Comparison of ENCODE assay signal across 24 cellular contexts in the genomic region with DNA sequence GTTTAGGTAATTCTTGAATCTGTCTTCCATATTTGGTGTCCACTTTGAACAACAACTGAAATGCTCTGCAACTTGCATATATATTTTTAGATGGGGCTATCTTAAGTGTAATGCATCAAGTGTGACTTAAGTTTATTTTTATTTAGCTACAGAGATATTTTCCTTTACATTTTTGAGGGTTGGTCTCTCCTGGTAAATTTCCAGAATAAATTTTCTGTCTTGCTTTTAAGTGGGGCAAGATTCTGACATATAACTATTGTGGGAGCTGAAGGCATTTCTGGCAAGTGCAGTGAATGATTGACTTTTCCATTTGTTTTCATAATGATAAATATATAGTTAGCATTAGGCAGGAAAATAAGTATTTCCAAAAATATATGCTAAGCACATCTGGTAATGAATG. TPM values are rescaled to one million over a fixed set of nuclear protein-coding genes. Genes with fewer than 3 reads are reported as not detected.
DNase-seq lines count a peak whose midpoint lies in the region; ATAC-seq, FAIRE-seq and TF ChIP-seq lines count a peak whose summit lies in the region.
"Had no signal": no experiment of that assay in that cellular context is flagged by ENCODE, and none has a peak within 500 bp of the region (broad histone marks: within the 10 kb centered on the region; RNA-seq: fewer than 3 reads in every experiment).

No MANE protein-coding gene starts in this region.

- TF ChIP-seq CTCF in HEK293 (tag by site-specific recombination; IDR thresholded peaks at IDR 0.05), result no peak
- no peak for TF ChIP-seq CTCF in astrocyte of the spinal cord (IDR thresholded peaks at IDR 0.05; ENCODE audit: low read depth, low read length)
- TF ChIP-seq CTCF in osteoblast (IDR thresholded peaks at IDR 0.05; ENCODE audit: extremely low read depth, low read depth, low read length), result no peak

- no peaks in the 10 kb centered on the region for H3K36me3 ChIP-seq in HEK293 (ENCODE audit: control insufficient read depth in 2 of 2, insufficient read depth in 1 of 2, low read length in 2 of 2)
- H3K36me3 ChIP-seq in osteoblast (ENCODE audit: insufficient read depth, low read length), result no peaks in the 10 kb centered on the region

- H2AFZ ChIP-seq in osteoblast (ENCODE audit: low read length), result no peak overlapping the region

- H3K27me3 ChIP-seq in osteoblast (ENCODE audit: insufficient read depth, low read length), result no peaks in the 10 kb centered on the region
- H3K27me3 ChIP-seq: BE2C had no signal

- POLR2A ChIA-PET in HEK293 (lab: Yijun Ruan, JAX), result interaction anchor here (2.5 kb wide), 1 partner anchor 18 kb away, joined by 10 read pairs; a partner anchor contains a TSS

- CTCF ChIA-PET in HEK293 (lab: Yijun Ruan, JAX), result interaction anchor here (0.6 kb wide), 1 partner anchor 16 kb away, joined by 10 read pairs; no protein-coding TSS in a partner anchor

- H3K4me3 ChIP-seq in HEK293 (ENCODE audit: low read depth, low read length) (no peak overlapping the region), astrocyte of the spinal cord (ENCODE audit: low read depth, low read length) (no peak overlapping the region), osteoblast (ENCODE audit: insufficient read depth, low read length) (no peak overlapping the region)

- in situ Hi-C loops in astrocyte of the spinal cord (cut with HindIII; ENCODE audit: low sequenced_read_pairs), result no loop called here

- H3K9me3 ChIP-seq in HEK293 (ENCODE audit: control insufficient read depth, insufficient read depth, low read depth, low read length) (no peaks in the 10 kb centered on the region), osteoblast (ENCODE audit: low read depth, low read length) (no peaks in the 10 kb centered on the region)
- H3K9me3 ChIP-seq: BE2C had no signal

- peak; percentile 48 for DNase-seq in astrocyte of the spinal cord (ENCODE audit: low read depth, low spot score)
- DNase-seq in osteoblast (ENCODE audit: insufficient read length, low spot score, missing footprints), result no peak
- no peak for DNase-seq in midbrain (lab: John Stamatoyannopoulos, UW)
- DNase-seq: ACHN; BE2C; C1 segment of cervical spinal cord; CD4-positive, CD25-positive, alpha-beta regulatory T cell; CD8-positive, alpha-beta memory T cell; COR-L47; DMS 273 treated with DMSO at 0.1 percent for 48 hours; DMS53; GDM1; GOT3; H7; IMR-90 had no signal

- H3K4me1 ChIP-seq in HEK293 (ENCODE audit: control insufficient read depth, insufficient read depth, low read length), result peaks cover 22% of the 10 kb centered on the region
- peaks cover 6% of the 10 kb centered on the region for H3K4me1 ChIP-seq in osteoblast (ENCODE audit: insufficient read depth, low read length)

- no peaks in the 10 kb centered on the region for H4K20me1 ChIP-seq in osteoblast (ENCODE audit: insufficient read depth, low read length)

- no peak overlapping the region for H3K27ac ChIP-seq in HEK293 (ENCODE audit: extremely low read depth, low read depth, low read length)
- no peak overlapping the region for H3K27ac ChIP-seq in osteoblast (ENCODE audit: low read depth, low read length)

- ATAC-seq in GM21390 (IDR thresholded peaks at IDR 0.05; ENCODE audit: unreplicated experiment), result no peak
- ATAC-seq in GM21825 (IDR thresholded peaks at IDR 0.05; ENCODE audit: unreplicated experiment), result no peak
- ATAC-seq: HCT116 had no signal

- peaks cover 11% of the 10 kb centered on the region for H3K79me2 ChIP-seq in osteoblast (ENCODE audit: insufficient read depth, low read length)

- peak; percentile 97 for FAIRE-seq in A204.1 (lab: Jason Lieb, UNC)
- FAIRE-seq: GM12892, GM18507, HTR-8/SVneo had no signal

- H3K4me2 ChIP-seq in osteoblast (ENCODE audit: insufficient read depth, low read length), result peak overlapping the region; percentile 18

TF ChIP-seq in HEK293, 187 proteins besides CTCF, POLR2A, EP300 and RAD21:
- TF ChIP-seq ZNF701 (tag by site-specific recombination; IDR thresholded peaks at IDR 0.05), result no peak
- TF ChIP-seq ZNF146 (tag by site-specific recombination; IDR thresholded peaks at IDR 0.05), result no peak
- no peak for TF ChIP-seq HOXA7 (CRISPR knock-in tag; IDR thresholded peaks at IDR 0.05; ENCODE audit: borderline replicate concordance)
- TF ChIP-seq TRIM28 (IDR thresholded peaks at IDR 0.05; ENCODE audit: borderline replicate concordance, low read length), result no peak
- TF ChIP-seq ZBTB21 (tag by site-specific recombination; IDR thresholded peaks at IDR 0.05), result no peak
- TF ChIP-seq, protein P1, sequence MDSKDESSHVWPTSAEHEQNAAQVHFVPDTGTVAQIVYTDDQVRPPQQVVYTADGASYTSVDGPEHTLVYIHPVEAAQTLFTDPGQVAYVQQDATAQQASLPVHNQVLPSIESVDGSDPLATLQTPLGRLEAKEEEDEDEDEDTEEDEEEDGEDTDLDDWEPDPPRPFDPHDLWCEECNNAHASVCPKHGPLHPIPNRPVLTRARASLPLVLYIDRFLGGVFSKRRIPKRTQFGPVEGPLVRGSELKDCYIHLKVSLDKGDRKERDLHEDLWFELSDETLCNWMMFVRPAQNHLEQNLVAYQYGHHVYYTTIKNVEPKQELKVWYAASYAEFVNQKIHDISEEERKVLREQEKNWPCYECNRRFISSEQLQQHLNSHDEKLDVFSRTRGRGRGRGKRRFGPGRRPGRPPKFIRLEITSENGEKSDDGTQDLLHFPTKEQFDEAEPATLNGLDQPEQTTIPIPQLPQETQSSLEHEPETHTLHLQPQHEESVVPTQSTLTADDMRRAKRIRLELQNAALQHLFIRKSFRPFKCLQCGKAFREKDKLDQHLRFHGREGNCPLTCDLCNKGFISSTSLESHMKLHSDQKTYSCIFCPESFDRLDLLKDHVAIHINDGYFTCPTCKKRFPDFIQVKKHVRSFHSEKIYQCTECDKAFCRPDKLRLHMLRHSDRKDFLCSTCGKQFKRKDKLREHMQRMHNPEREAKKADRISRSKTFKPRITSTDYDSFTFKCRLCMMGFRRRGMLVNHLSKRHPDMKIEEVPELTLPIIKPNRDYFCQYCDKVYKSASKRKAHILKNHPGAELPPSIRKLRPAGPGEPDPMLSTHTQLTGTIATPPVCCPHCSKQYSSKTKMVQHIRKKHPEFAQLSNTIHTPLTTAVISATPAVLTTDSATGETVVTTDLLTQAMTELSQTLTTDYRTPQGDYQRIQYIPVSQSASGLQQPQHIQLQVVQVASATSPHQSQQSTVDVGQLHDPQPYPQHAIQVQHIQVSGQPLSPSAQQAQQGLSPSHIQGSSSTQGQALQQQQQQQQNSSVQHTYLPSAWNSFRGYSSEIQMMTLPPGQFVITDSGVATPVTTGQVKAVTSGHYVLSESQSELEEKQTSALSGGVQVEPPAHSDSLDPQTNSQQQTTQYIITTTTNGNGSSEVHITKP (tag by site-specific recombination; IDR thresholded peaks at IDR 0.05), result peak; percentile 57
- TF ChIP-seq, protein P2, sequence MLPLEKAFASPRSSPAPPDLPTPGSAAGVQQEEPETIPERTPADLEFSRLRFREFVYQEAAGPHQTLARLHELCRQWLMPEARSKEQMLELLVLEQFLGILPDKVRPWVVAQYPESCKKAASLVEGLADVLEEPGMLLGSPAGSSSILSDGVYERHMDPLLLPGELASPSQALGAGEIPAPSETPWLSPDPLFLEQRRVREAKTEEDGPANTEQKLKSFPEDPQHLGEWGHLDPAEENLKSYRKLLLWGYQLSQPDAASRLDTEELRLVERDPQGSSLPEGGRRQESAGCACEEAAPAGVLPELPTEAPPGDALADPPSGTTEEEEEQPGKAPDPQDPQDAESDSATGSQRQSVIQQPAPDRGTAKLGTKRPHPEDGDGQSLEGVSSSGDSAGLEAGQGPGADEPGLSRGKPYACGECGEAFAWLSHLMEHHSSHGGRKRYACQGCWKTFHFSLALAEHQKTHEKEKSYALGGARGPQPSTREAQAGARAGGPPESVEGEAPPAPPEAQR (tag by site-specific recombination; IDR thresholded peaks at IDR 0.05), result no peak

RNA-seq across cellular contexts. Expression of a gene that starts 18.8 kb away (rescaled TPM):
- total RNA-seq in osteoblast, result 9.0 and 13.6 TPM in 2 replicates
- total RNA-seq: CD4-positive, CD25-positive, alpha-beta regulatory T cell; CD8-positive, alpha-beta memory T cell; Daoy had no signal
